11 cellular contexts compared by ENCODE assay signal in the genomic region with DNA sequence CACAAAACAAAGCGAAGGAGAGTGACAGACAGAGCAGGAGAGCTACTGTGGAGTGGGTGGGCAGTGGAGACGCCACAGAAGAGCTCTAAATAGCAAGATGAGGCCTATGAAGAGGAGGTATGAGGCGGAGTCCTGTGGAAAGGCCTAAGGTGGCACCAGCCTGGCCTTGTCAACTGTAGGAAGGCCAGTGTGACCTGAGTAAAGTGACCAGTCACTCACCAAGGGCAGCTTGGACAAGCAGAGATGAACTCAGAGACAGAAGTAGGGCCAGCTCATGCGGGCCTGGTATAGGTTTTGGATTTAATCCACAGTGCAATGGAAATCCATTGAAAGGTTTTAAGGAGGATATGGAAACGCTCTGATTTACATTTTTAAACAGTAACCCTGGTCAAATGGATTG. TPM values are rescaled to one million over a fixed set of nuclear protein-coding genes. Genes with fewer than 3 reads are reported as not detected.
"Had no signal": no experiment of that assay in that cellular context is flagged by ENCODE, and none has a peak within 500 bp of the region (broad histone marks: within the 10 kb centered on the region; RNA-seq: fewer than 3 reads in every experiment).

No MANE protein-coding gene starts in this region.

- H2AFZ ChIP-seq: GM23338 had no signal

- DNase-seq: H7, HFFc6, IMR-90, KG1 had no signal

- H3K9me3 Mint-ChIP-seq: GM23338, HFFc6 had no signal

- H3K4me2 ChIP-seq: GM23338 had no signal

- H3K27ac ChIP-seq: HL-60 had no signal

- FAIRE-seq: K562 had no signal

- H3K27ac Mint-ChIP-seq: GM23338, HFFc6 had no signal

- H3K36me3 ChIP-seq: HAP-1 had no signal

- H3K4me3 Mint-ChIP-seq: GM23338, HFFc6 had no signal

- H3K4me3 ChIP-seq: GM23338, HAP-1, K562 had no signal

- ATAC-seq: GM23338, HCT116, K562 had no signal

- H3K9me3 ChIP-seq: HAP-1 had no signal

RNA-seq across cellular contexts. Expression of gene SH3RF2, which starts 23.8 kb away (rescaled TPM):
- total RNA-seq: K562 had no signal

RNA-seq across cellular contexts. Expression of gene GRXCR2, which starts 39.8 kb away (rescaled TPM):
- total RNA-seq: GM23338, H4, H7, HFFc6, HT1080, IMR-90, K562 had no signal
- polyA plus RNA-seq: GM23338, IMR-90, K562 had no signal
